In genomic region chr3:62446337-62446940, GRCh38 we compare ENCODE assay signal across 10 cellular contexts.
DNase-seq lines count a peak whose midpoint lies in the region; ATAC-seq lines count a peak whose summit lies in the region.
"Had no signal": no experiment of that assay in that cellular context is flagged by ENCODE, and none has a peak within 500 bp of the region (broad histone marks: within the 10 kb centered on the region; RNA-seq: fewer than 3 reads in every experiment).

No MANE protein-coding gene starts in this region.

- no peaks in the 10 kb centered on the region for H3K4me1 Mint-ChIP-seq in activated T-helper 17 cell treated with anti-CD3 and anti-CD28 coated beads, Interleukin-2, amount 50 U/mL, for 72 hours
- H3K4me1 Mint-ChIP-seq: mesothelial cell of epicardium had no signal

- ATAC-seq in GM18499 (IDR thresholded peaks at IDR 0.05; ENCODE audit: insufficient read depth, unreplicated experiment) = peak; percentile 72
- ATAC-seq in GM19351 (IDR thresholded peaks at IDR 0.05; ENCODE audit: unreplicated experiment) = peak; percentile 78
- ATAC-seq in HG03060 (IDR thresholded peaks at IDR 0.05; ENCODE audit: low read depth, unreplicated experiment) = peak; percentile 78
- ATAC-seq in activated T-helper 17 cell treated with anti-CD3 and anti-CD28 coated beads, Interleukin-2, amount 50 U/mL, for 72 hours (replicated peaks) = no peak

- no peak overlapping the region for H3K4me3 ChIP-seq in HAP-1

- no peaks in the 10 kb centered on the region for H3K36me3 Mint-ChIP-seq in activated T-helper 17 cell treated with anti-CD3 and anti-CD28 coated beads, Interleukin-2, amount 50 U/mL, for 72 hours (ENCODE audit: low read depth)
- H3K36me3 Mint-ChIP-seq: mesothelial cell of epicardium had no signal

- H3K27me3 Mint-ChIP-seq in activated T-helper 17 cell treated with anti-CD3 and anti-CD28 coated beads, Interleukin-2, amount 50 U/mL, for 72 hours = no peaks in the 10 kb centered on the region

- DNase-seq in retina (no peak), NCI-H526 treated with DMSO at 0.1 percent for 48 hours (lab: John Stamatoyannopoulos, UW) (no peak), NCI-H748 (lab: John Stamatoyannopoulos, UW; ENCODE audit: unreplicated experiment) (no peak), HAP-1 (ENCODE audit: low spot score in 2 of 2) (no peak)
- DNase-seq: stimulated activated CD4-positive, alpha-beta T cell treated with anti-CD3 and anti-CD28 coated beads, Interleukin-2, amount 100 ng/mL, for 48 hours had no signal

- H3K27ac Mint-ChIP-seq in activated T-helper 17 cell treated with anti-CD3 and anti-CD28 coated beads, Interleukin-2, amount 50 U/mL, for 72 hours = no peak overlapping the region
- H3K27ac Mint-ChIP-seq: mesothelial cell of epicardium had no signal

- peak overlapping the region; percentile 37 for H3K4me3 Mint-ChIP-seq in activated T-helper 17 cell treated with anti-CD3 and anti-CD28 coated beads, Interleukin-2, amount 50 U/mL, for 72 hours
- H3K4me3 Mint-ChIP-seq: mesothelial cell of epicardium had no signal

- in situ Hi-C loops in HAP-1 (cut with MboI; ENCODE audit: low sequenced_read_pairs) = no loop called here

- no peaks in the 10 kb centered on the region for H3K36me3 ChIP-seq in HAP-1 (replicated peaks)

- H3K9me3 Mint-ChIP-seq in activated T-helper 17 cell treated with anti-CD3 and anti-CD28 coated beads, Interleukin-2, amount 50 U/mL, for 72 hours = no peaks in the 10 kb centered on the region

- peaks cover 9% of the 10 kb centered on the region; the same call in 1 of the 2 replicates for H3K27me3 ChIP-seq in HAP-1 (ENCODE audit: low read depth)

- no peaks in the 10 kb centered on the region for H3K9me3 ChIP-seq in HAP-1

- peaks cover 4% of the 10 kb centered on the region; the same call in 1 of the 2 replicates for H3K4me1 ChIP-seq in HAP-1
